ENCODE assay signal across 30 cellular contexts in genomic region chr5:125978015-125978414, GRCh38.
"Had no signal": no experiment of that assay in that cellular context is flagged by ENCODE, and none has a peak within 500 bp of the region (broad histone marks: within the 10 kb centered on the region; RNA-seq: fewer than 3 reads in every experiment).

No MANE protein-coding gene starts in this region.

- H3K27me3 ChIP-seq: Peyer's patch, SJSA1 had no signal

- H3K36me3 ChIP-seq: Peyer's patch, SJSA1 had no signal

- H3K9ac ChIP-seq: SK-N-SH had no signal

- H3K27ac ChIP-seq: Peyer's patch, SJSA1 had no signal

- ATAC-seq: PC-3 had no signal

- H3K4me3 ChIP-seq: Peyer's patch, SJSA1 had no signal

- H3K9me3 ChIP-seq: Peyer's patch, SJSA1, SK-N-SH had no signal

- DNase-seq: Karpas-422, NCI-H1048, NCI-H1092 treated with DMSO at 0.1 percent for 48 hours, NCI-H1105 treated with DMSO at 0.1 percent for 48 hours, NCI-H1417, NCI-H1436, NCI-H146, NCI-H1694, NCI-H187, NCI-H1930, NCI-H2029 treated with DMSO at 0.1 percent for 48 hours, NCI-H2081 treated with DMSO at 0.1 percent for 48 hours, NCI-H2107, NCI-H2171, NCI-H226, NCI-H446 treated with DMSO at 0.1 percent for 48 hours, NCI-H510A, NCI-H524, NCI-H69, NCI-H748 treated with DMSO at 0.1 percent for 48 hours, NCI-H82, PC-3, Peyer's patch, Right ventricle myocardium superior, RPMI8226, SHP77 treated with DMSO at 0.1 percent for 48 hours, SK-N-SH, SW 1271, T-helper 1 cell had no signal

- H3K4me1 ChIP-seq: Peyer's patch, SJSA1 had no signal

- H3K4me2 ChIP-seq: SK-N-SH had no signal
